8 cellular contexts compared by ENCODE assay signal in genomic region chr9:88075966-88076285, GRCh38.
DNase-seq lines count a peak whose midpoint lies in the region; ATAC-seq and TF ChIP-seq lines count a peak whose summit lies in the region.

No MANE protein-coding gene starts in this region.

- H3K4me3 ChIP-seq in body of pancreas (peak overlapping the region; percentile 35 to 37), lower leg skin (ENCODE audit: low read depth, poor library complexity, severe bottlenecking) (peak overlapping the region; percentile 15), transverse colon (peak overlapping the region; percentile 6 to 75 (median 46))

- intact Hi-C loops in body of pancreas (cut with DNase I) = no loop called here
- intact Hi-C loops in lower leg skin (cut with DNase I; ENCODE audit: low total_unique reads) = no loop called here
- intact Hi-C loops in transverse colon (cut with DNase I; ENCODE audit: low total_unique reads) = no loop called here

- peaks cover 12% of the 10 kb centered on the region for H3K4me1 Mint-ChIP-seq in activated T-cell treated with anti-CD3 and anti-CD28 coated beads, Interleukin-2, amount 50 U/mL, for 4 hours (ENCODE audit: low read depth)

- in situ Hi-C loops in transverse colon (cut with MboI; ENCODE audit: low pct_ligation_motif_present in 1 of 4, low pct_unique_long_range_greater_than_20kb in 1 of 4, low sequenced_read_pairs in 3 of 4) = loop anchor here in 1 of 4 donors (25.0 kb wide), 2 partner anchors 511 to 936 kb away; no protein-coding TSS in a partner anchor

- no peaks in the 10 kb centered on the region for H3K27me3 ChIP-seq in body of pancreas
- H3K27me3 ChIP-seq in transverse colon = no peaks in the 10 kb centered on the region

- TF ChIP-seq CTCF in body of pancreas (IDR thresholded peaks at IDR 0.05) (no peak), lower leg skin (IDR thresholded peaks at IDR 0.05) (no peak), transverse colon (IDR thresholded peaks at IDR 0.05) (peak in 1 of 5 experiments; percentile 45)

- H3K4me1 ChIP-seq in body of pancreas (peaks cover 23% of the 10 kb centered on the region), transverse colon (peaks cover 0 to 21% (median 10%) of the 10 kb centered on the region in 4 donors)

- 1 to 3% methylated on average over 12 of the region's 12 CpGs for WGBS in body of pancreas, 2 donors
- WGBS in lower leg skin, 2 donors = 1 to 3% methylated on average over 12 of the region's 12 CpGs
- 0 to 14% methylated on average over 1 to 12 of the region's 12 CpGs for WGBS in transverse colon (ENCODE audit: low coverage in 1 of 2), 2 donors

- H3K27ac ChIP-seq in body of pancreas (peak overlapping the region; percentile 91 to 93 (median 92)), transverse colon (peak overlapping the region; percentile 89 to 92 (median 91))

- peak overlapping the region; percentile 80 for H3K4me3 Mint-ChIP-seq in activated T-cell treated with anti-CD3 and anti-CD28 coated beads, Interleukin-2, amount 50 U/mL, for 4 hours

- no peaks in the 10 kb centered on the region for H3K9me3 ChIP-seq in body of pancreas
- no peaks in the 10 kb centered on the region for H3K9me3 ChIP-seq in transverse colon

- no peak for TF ChIP-seq POLR2A in body of pancreas (IDR thresholded peaks at IDR 0.05)
- TF ChIP-seq POLR2A in lower leg skin (IDR thresholded peaks at IDR 0.05) = no peak
- TF ChIP-seq POLR2A in transverse colon (IDR thresholded peaks at IDR 0.05) = no peak

- ATAC-seq in activated T-cell treated with anti-CD3 and anti-CD28 coated beads, Interleukin-2, amount 50 U/mL, for 4 hours = no peak
- peak; percentile 4 for ATAC-seq in body of pancreas

- H3K36me3 ChIP-seq in body of pancreas (replicated peaks in 1 of 2; ENCODE audit: insufficient read depth in 1 of 2, low read depth in 2 of 2) (no peaks in the 10 kb centered on the region), transverse colon (no peaks in the 10 kb centered on the region)

- TF ChIP-seq EP300 in transverse colon (IDR thresholded peaks at IDR 0.05; ENCODE audit: low read depth) = no peak

- H3K27me3 Mint-ChIP-seq in activated T-cell treated with anti-CD3 and anti-CD28 coated beads, Interleukin-2, amount 50 U/mL, for 4 hours (ENCODE audit: low read depth) = peaks cover 53% of the 10 kb centered on the region

- no peaks in the 10 kb centered on the region for H3K9me3 Mint-ChIP-seq in activated T-cell treated with anti-CD3 and anti-CD28 coated beads, Interleukin-2, amount 50 U/mL, for 4 hours

- H3K36me3 Mint-ChIP-seq in activated T-cell treated with anti-CD3 and anti-CD28 coated beads, Interleukin-2, amount 50 U/mL, for 4 hours (ENCODE audit: insufficient read depth) = no peaks in the 10 kb centered on the region

- DNase-seq in activated T-cell treated with anti-CD3 and anti-CD28 coated beads, Interleukin-2, amount 50 U/mL, for 4 hours = no peak
- DNase-seq in activated T-cell treated with anti-CD3 and anti-CD28 coated beads, Interleukin-2, amount 50 U/mL, for 1 hour = no peak
- DNase-seq in body of pancreas (no peak), lower leg skin (ENCODE audit: low spot score in 2 of 2) (no peak), transverse colon (no peak), C1 segment of cervical spinal cord (lab: John Stamatoyannopoulos, UW) (no peak), UCSD-AML1 (lab: John Stamatoyannopoulos, UW; ENCODE audit: unreplicated experiment) (no peak)
- DNase-seq in stimulated activated CD4-positive, alpha-beta T cell treated with anti-CD3 and anti-CD28 coated beads, Interleukin-4, amount 100 ng/mL, for 24 hours = no peak
